In genomic region chr12:46200551-46200950, GRCh38 we compare ENCODE assay signal across 19 cellular contexts.
DNase-seq lines count a peak whose midpoint lies in the region; ATAC-seq and TF ChIP-seq lines count a peak whose summit lies in the region.
"Had no signal": no experiment of that assay in that cellular context is flagged by ENCODE, and none has a peak within 500 bp of the region (broad histone marks: within the 10 kb centered on the region; RNA-seq: fewer than 3 reads in every experiment).

No MANE protein-coding gene starts in this region.

- H3K27ac ChIP-seq in right atrium auricular region = no peak overlapping the region
- H3K27ac ChIP-seq in MM.1S (ENCODE audit: low read length) = peak overlapping the region; percentile 18; the same call in 1 of the 2 replicates
- H3K27ac ChIP-seq in psoas muscle = no peak overlapping the region
- H3K27ac ChIP-seq: BLaER1 treated with 17β-estradiol and CSF1 and Interleukin-3, amounts not matched to agents 10 nM and 100 nM; HL-60 had no signal

- H4K20me1 ChIP-seq in MM.1S (ENCODE audit: insufficient read depth, low read length) = no peaks in the 10 kb centered on the region

- H3K9me2 ChIP-seq in MM.1S (replicated peaks; ENCODE audit: insufficient read depth, low read length) = no peaks in the 10 kb centered on the region

- H3K9me3 ChIP-seq in right atrium auricular region = no peaks in the 10 kb centered on the region
- H3K9me3 ChIP-seq in MM.1S (replicated peaks; ENCODE audit: insufficient read depth, low read length) = no peaks in the 10 kb centered on the region
- H3K9me3 ChIP-seq in psoas muscle = no peaks in the 10 kb centered on the region

- H2AFZ ChIP-seq in MM.1S (ENCODE audit: low read length) = no peak overlapping the region
- H2AFZ ChIP-seq: GM23338 had no signal

- peak overlapping the region; percentile 37; the same call in 1 of the 2 replicates for H3K4me2 ChIP-seq in MM.1S (ENCODE audit: low read depth, low read length)
- H3K4me2 ChIP-seq: BLaER1 treated with 17β-estradiol and CSF1 and Interleukin-3, amounts not matched to agents 10 nM and 100 nM; GM23338 had no signal

- no peaks in the 10 kb centered on the region for H3K27me3 ChIP-seq in right atrium auricular region
- H3K27me3 ChIP-seq in MM.1S (replicated peaks; ENCODE audit: insufficient read depth, low read length) = no peaks in the 10 kb centered on the region
- no peaks in the 10 kb centered on the region for H3K27me3 ChIP-seq in psoas muscle (ENCODE audit: insufficient read depth in 3 of 3, low read length in 2 of 3)
- H3K27me3 ChIP-seq: BLaER1 treated with 17β-estradiol and CSF1 and Interleukin-3, amounts not matched to agents 10 nM and 100 nM had no signal

- ATAC-seq in Right ventricle myocardium superior (ENCODE audit: poor library complexity) = peak; percentile 58
- peak in 3 of 4 donors; percentile 79 to 86 (median 86) for ATAC-seq in psoas muscle
- ATAC-seq in GM18868 (IDR thresholded peaks at IDR 0.05; ENCODE audit: unreplicated experiment) = no peak
- ATAC-seq: GM23338, HCT116 had no signal

- TF ChIP-seq CTCF in right atrium auricular region (IDR thresholded peaks at IDR 0.05) = no peak
- no peak for TF ChIP-seq CTCF in MM.1S (IDR thresholded peaks at IDR 0.05; ENCODE audit: low read length)
- no peak for TF ChIP-seq CTCF in psoas muscle (IDR thresholded peaks at IDR 0.05)

- DNase-seq in Right ventricle myocardium superior (no peak), right atrium auricular region (ENCODE audit: low spot score) (no peak), MM.1S (peak; percentile 44), psoas muscle (no peak), dermis blood vessel endothelial cell (no peak), anterior cingulate cortex (lab: John Stamatoyannopoulos, UW) (no peak)
- DNase-seq: CD8-positive, alpha-beta memory T cell; COR-L47; DMS 273 treated with DMSO at 0.1 percent for 48 hours; DMS53; DND-41; EL; H7; HFFc6 had no signal

- H3K36me3 ChIP-seq in right atrium auricular region (peaks cover 58% of the 10 kb centered on the region), MM.1S (replicated peaks; ENCODE audit: insufficient read depth, low read length) (peaks cover 39% of the 10 kb centered on the region), psoas muscle (ENCODE audit: insufficient read depth in 1 of 2, low read depth in 1 of 2) (peaks cover 24 to 40% of the 10 kb centered on the region in 2 donors)

- 50 to 71% (median 56%) methylated on average over 3 of the region's 3 CpGs for WGBS in psoas muscle, 3 donors

- H3F3A ChIP-seq in MM.1S (ENCODE audit: insufficient read depth, low read length) = peaks cover 7% of the 10 kb centered on the region; the same call in 1 of the 2 replicates

- H3K9ac ChIP-seq in MM.1S (ENCODE audit: low read length) = no peak overlapping the region
- H3K9ac ChIP-seq: BLaER1 treated with 17β-estradiol and CSF1 and Interleukin-3, amounts not matched to agents 10 nM and 100 nM had no signal

- H3K4me3 ChIP-seq in right atrium auricular region = no peak overlapping the region
- H3K4me3 ChIP-seq in MM.1S (ENCODE audit: low read length) = no peak overlapping the region
- H3K4me3 ChIP-seq in psoas muscle = peak overlapping the region; percentile 16
- H3K4me3 ChIP-seq: BLaER1 treated with 17β-estradiol and CSF1 and Interleukin-3, amounts not matched to agents 10 nM and 100 nM; GM23338 had no signal

- H3K79me2 ChIP-seq in MM.1S (ENCODE audit: low read length) = 0 out of 2 replicates have a peak, but pooled peaks cover 5% of the 10 kb centered on the region

- intact Hi-C loops in Right ventricle myocardium superior (cut with DNase I) = no loop called here
- intact Hi-C loops in psoas muscle (cut with DNase I) = no loop called here

- peaks cover 0 to 2% of the 10 kb centered on the region in 2 donors for H3K4me1 ChIP-seq in right atrium auricular region
- peaks cover 9% of the 10 kb centered on the region for H3K4me1 ChIP-seq in MM.1S (ENCODE audit: low read length)
- H3K4me1 ChIP-seq in psoas muscle = peaks cover 11% of the 10 kb centered on the region
- H3K4me1 ChIP-seq: BLaER1 treated with 17β-estradiol and CSF1 and Interleukin-3, amounts not matched to agents 10 nM and 100 nM had no signal
